1 cellular context compared by ENCODE assay signal in the genomic region with DNA sequence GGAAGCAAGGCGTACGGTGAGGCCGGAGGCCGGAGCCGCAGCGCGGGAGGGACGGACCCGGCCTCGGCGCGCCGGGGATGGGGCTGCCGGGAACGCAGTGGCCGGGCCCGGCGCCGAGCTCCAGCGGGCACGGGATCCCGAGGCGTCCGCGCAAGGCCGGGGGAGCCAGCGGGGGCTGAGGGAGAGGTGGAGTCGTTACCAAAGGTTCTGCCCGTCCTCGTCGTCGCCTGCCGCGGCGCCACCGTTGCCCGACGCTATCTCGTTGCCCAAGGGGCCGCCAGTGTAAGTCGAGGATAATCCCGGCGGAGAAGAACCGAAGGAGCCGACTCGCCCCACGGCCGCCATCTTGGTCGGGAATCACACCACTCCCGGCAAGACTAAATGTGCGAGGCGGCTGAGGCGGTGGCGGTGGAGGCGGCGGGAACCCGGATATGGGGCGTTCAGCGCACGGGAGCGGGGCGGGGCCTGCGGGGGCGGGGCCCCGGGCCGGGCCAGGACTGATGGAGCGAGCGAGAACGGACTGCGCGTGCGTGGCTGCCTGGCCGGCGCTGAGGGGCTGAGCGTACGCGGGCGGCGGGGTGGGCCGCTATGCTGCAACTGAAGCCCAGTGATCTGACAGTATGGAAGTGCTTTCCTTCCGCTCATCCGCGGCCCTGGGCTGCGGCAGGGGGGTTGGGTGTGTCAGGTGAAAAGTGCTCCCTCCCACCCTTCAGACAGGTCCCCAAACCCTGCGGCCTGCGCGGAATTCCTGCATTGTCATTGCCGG.
TF ChIP-seq lines count a peak whose summit lies in the region.

A gene (minus strand): TSS at position 433 of the 766 bp plus-strand sequence. CDS start 88 bp downstream, at position 345.

TF ChIP-seq in HepG2, 621 proteins besides CTCF, POLR2A, EP300 and RAD21 (continued from another document and continues in another):
- TF ChIP-seq, protein P1, sequence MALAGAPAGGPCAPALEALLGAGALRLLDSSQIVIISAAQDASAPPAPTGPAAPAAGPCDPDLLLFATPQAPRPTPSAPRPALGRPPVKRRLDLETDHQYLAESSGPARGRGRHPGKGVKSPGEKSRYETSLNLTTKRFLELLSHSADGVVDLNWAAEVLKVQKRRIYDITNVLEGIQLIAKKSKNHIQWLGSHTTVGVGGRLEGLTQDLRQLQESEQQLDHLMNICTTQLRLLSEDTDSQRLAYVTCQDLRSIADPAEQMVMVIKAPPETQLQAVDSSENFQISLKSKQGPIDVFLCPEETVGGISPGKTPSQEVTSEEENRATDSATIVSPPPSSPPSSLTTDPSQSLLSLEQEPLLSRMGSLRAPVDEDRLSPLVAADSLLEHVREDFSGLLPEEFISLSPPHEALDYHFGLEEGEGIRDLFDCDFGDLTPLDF (CRISPR knock-in tag; IDR thresholded peaks at IDR 0.05): no peak
- TF ChIP-seq ZFP36L1 (CRISPR knock-in tag; IDR thresholded peaks at IDR 0.05): 0 out of 2 replicates have a peak, but pooled peaks have one; percentile 39
- no peak for TF ChIP-seq SOX13 (IDR thresholded peaks at IDR 0.05)
- no peak for TF ChIP-seq SOX13 (CRISPR knock-in tag; conservative IDR thresholded peaks at IDR 0.05 in 1 of 2, IDR thresholded peaks at IDR 0.05 in 1 of 2)
- peak; percentile 16; the same call in 1 of the 2 replicates for TF ChIP-seq KDM2A (CRISPR knock-in tag; IDR thresholded peaks at IDR 0.05; ENCODE audit: borderline replicate concordance, low read depth)
- 0 out of 2 replicates have a peak, but pooled peaks have one; percentile 74 for TF ChIP-seq ZNF841 (CRISPR knock-in tag; IDR thresholded peaks at IDR 0.05; ENCODE audit: borderline replicate concordance)
- TF ChIP-seq ZNF180 (CRISPR knock-in tag; IDR thresholded peaks at IDR 0.05; ENCODE audit: borderline replicate concordance, low read depth): no peak
- no peak for TF ChIP-seq SSRP1 (CRISPR knock-in tag; IDR thresholded peaks at IDR 0.05)
- no peak for TF ChIP-seq ZNF552 (CRISPR knock-in tag; IDR thresholded peaks at IDR 0.05; ENCODE audit: borderline replicate concordance)
- TF ChIP-seq ZNF224 (CRISPR knock-in tag; IDR thresholded peaks at IDR 0.05): 0 out of 2 replicates have a peak, but pooled peaks have one; percentile 3
- no peak for TF ChIP-seq SRSF4 (IDR thresholded peaks at IDR 0.05; ENCODE audit: low read depth, low read length, poor library complexity, severe bottlenecking)
- TF ChIP-seq, protein P2, sequence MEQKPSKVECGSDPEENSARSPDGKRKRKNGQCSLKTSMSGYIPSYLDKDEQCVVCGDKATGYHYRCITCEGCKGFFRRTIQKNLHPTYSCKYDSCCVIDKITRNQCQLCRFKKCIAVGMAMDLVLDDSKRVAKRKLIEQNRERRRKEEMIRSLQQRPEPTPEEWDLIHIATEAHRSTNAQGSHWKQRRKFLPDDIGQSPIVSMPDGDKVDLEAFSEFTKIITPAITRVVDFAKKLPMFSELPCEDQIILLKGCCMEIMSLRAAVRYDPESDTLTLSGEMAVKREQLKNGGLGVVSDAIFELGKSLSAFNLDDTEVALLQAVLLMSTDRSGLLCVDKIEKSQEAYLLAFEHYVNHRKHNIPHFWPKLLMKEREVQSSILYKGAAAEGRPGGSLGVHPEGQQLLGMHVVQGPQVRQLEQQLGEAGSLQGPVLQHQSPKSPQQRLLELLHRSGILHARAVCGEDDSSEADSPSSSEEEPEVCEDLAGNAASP (CRISPR knock-in tag; IDR thresholded peaks at IDR 0.05; ENCODE audit: borderline replicate concordance): peak; percentile 23; the same call in 1 of the 2 replicates
- peak; percentile 43; the same call in 1 of the 2 replicates for TF ChIP-seq SIN3A (IDR thresholded peaks at IDR 0.05; ENCODE audit: borderline replicate concordance, low read depth, low read length)
- TF ChIP-seq ARID2 (CRISPR knock-in tag; IDR thresholded peaks at IDR 0.05; ENCODE audit: borderline replicate concordance): no peak
- no peak for TF ChIP-seq WIZ (CRISPR knock-in tag; IDR thresholded peaks at IDR 0.05)
- peak; percentile 93 for TF ChIP-seq PHF8 (CRISPR knock-in tag; IDR thresholded peaks at IDR 0.05)
- no peak for TF ChIP-seq PLRG1 (conservative IDR thresholded peaks at IDR 0.05)
- TF ChIP-seq FLYWCH1 (CRISPR knock-in tag; IDR thresholded peaks at IDR 0.05): no peak
- TF ChIP-seq ZNF569 (CRISPR knock-in tag; IDR thresholded peaks at IDR 0.05; ENCODE audit: borderline replicate concordance): no peak
- peak; percentile 71; the same call in 1 of the 2 replicates for TF ChIP-seq SP4 (CRISPR knock-in tag; IDR thresholded peaks at IDR 0.05)
- no peak for TF ChIP-seq ZNF792 (CRISPR knock-in tag; IDR thresholded peaks at IDR 0.05)
- TF ChIP-seq ARNT (IDR thresholded peaks at IDR 0.05): no peak
- TF ChIP-seq NR2F2 (IDR thresholded peaks at IDR 0.05; ENCODE audit: borderline replicate concordance, low read depth): no peak
- no peak for TF ChIP-seq KDM1A (CRISPR knock-in tag; IDR thresholded peaks at IDR 0.05)
- TF ChIP-seq, protein P3, sequence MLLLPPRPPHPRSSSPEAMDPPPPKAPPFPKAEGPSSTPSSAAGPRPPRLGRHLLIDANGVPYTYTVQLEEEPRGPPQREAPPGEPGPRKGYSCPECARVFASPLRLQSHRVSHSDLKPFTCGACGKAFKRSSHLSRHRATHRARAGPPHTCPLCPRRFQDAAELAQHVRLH (CRISPR knock-in tag; IDR thresholded peaks at IDR 0.05; ENCODE audit: borderline replicate concordance, low read depth): no peak
- TF ChIP-seq AHR (CRISPR knock-in tag; IDR thresholded peaks at IDR 0.05): no peak
- TF ChIP-seq RFXAP (CRISPR knock-in tag; IDR thresholded peaks at IDR 0.05; ENCODE audit: borderline replicate concordance): peak; percentile 58; the same call in 1 of the 2 replicates
- TF ChIP-seq, protein P4, sequence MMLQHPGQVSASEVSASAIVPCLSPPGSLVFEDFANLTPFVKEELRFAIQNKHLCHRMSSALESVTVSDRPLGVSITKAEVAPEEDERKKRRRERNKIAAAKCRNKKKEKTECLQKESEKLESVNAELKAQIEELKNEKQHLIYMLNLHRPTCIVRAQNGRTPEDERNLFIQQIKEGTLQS (CRISPR knock-in tag; IDR thresholded peaks at IDR 0.05): no peak
- 0 out of 2 replicates have a peak, but pooled peaks have one; percentile 8 for TF ChIP-seq PITX1 (CRISPR knock-in tag; IDR thresholded peaks at IDR 0.05)
- no peak for TF ChIP-seq ZNF264 (CRISPR knock-in tag; IDR thresholded peaks at IDR 0.05)
- TF ChIP-seq, protein P5, sequence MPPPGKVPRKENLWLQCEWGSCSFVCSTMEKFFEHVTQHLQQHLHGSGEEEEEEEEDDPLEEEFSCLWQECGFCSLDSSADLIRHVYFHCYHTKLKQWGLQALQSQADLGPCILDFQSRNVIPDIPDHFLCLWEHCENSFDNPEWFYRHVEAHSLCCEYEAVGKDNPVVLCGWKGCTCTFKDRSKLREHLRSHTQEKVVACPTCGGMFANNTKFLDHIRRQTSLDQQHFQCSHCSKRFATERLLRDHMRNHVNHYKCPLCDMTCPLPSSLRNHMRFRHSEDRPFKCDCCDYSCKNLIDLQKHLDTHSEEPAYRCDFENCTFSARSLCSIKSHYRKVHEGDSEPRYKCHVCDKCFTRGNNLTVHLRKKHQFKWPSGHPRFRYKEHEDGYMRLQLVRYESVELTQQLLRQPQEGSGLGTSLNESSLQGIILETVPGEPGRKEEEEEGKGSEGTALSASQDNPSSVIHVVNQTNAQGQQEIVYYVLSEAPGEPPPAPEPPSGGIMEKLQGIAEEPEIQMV (CRISPR knock-in tag; IDR thresholded peaks at IDR 0.05; ENCODE audit: low read depth): no peak
- TF ChIP-seq, protein P6, sequence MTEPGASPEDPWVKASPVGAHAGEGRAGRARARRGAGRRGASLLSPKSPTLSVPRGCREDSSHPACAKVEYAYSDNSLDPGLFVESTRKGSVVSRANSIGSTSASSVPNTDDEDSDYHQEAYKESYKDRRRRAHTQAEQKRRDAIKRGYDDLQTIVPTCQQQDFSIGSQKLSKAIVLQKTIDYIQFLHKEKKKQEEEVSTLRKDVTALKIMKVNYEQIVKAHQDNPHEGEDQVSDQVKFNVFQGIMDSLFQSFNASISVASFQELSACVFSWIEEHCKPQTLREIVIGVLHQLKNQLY (CRISPR knock-in tag; IDR thresholded peaks at IDR 0.05): no peak
- no peak for TF ChIP-seq FOXA3 (CRISPR knock-in tag; IDR thresholded peaks at IDR 0.05)
- no peak for TF ChIP-seq ZNF230 (CRISPR knock-in tag; IDR thresholded peaks at IDR 0.05)
- no peak for TF ChIP-seq MAFG (CRISPR knock-in tag; IDR thresholded peaks at IDR 0.05)
- TF ChIP-seq JUN (CRISPR knock-in tag; IDR thresholded peaks at IDR 0.05): no peak
- no peak for TF ChIP-seq ZNF674 (CRISPR knock-in tag; IDR thresholded peaks at IDR 0.05; ENCODE audit: low read depth)
- TF ChIP-seq, protein P7, sequence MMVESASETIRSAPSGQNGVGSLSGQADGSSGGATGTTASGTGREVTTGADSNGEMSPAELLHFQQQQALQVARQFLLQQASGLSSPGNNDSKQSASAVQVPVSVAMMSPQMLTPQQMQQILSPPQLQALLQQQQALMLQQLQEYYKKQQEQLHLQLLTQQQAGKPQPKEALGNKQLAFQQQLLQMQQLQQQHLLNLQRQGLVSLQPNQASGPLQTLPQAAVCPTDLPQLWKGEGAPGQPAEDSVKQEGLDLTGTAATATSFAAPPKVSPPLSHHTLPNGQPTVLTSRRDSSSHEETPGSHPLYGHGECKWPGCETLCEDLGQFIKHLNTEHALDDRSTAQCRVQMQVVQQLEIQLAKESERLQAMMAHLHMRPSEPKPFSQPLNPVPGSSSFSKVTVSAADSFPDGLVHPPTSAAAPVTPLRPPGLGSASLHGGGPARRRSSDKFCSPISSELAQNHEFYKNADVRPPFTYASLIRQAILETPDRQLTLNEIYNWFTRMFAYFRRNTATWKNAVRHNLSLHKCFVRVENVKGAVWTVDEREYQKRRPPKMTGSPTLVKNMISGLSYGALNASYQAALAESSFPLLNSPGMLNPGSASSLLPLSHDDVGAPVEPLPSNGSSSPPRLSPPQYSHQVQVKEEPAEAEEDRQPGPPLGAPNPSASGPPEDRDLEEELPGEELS (CRISPR knock-in tag; IDR thresholded peaks at IDR 0.05): no peak
- no peak for TF ChIP-seq ZNF879 (CRISPR knock-in tag; IDR thresholded peaks at IDR 0.05)
- peak; percentile 87 for TF ChIP-seq POLR2G (IDR thresholded peaks at IDR 0.05; ENCODE audit: low read depth, low read length)
- TF ChIP-seq, protein P8, sequence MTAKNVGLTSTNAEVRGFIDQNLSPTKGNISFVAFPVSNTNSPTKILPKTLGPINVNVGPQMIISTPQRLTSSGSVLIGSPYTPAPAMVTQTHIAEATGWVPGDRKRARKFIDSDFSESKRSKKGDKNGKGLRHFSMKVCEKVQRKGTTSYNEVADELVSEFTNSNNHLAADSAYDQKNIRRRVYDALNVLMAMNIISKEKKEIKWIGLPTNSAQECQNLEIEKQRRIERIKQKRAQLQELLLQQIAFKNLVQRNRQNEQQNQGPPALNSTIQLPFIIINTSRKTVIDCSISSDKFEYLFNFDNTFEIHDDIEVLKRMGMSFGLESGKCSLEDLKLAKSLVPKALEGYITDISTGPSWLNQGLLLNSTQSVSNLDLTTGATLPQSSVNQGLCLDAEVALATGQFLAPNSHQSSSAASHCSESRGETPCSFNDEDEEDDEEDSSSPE (CRISPR knock-in tag; IDR thresholded peaks at IDR 0.05): peak; percentile 67
- TF ChIP-seq ZSCAN25 (CRISPR knock-in tag; IDR thresholded peaks at IDR 0.05): no peak
- no peak for TF ChIP-seq SNAPC2 (CRISPR knock-in tag; IDR thresholded peaks at IDR 0.05)
- TF ChIP-seq TBX3 (IDR thresholded peaks at IDR 0.05; ENCODE audit: borderline replicate concordance): no peak
- TF ChIP-seq MTA1 (CRISPR knock-in tag; IDR thresholded peaks at IDR 0.05; ENCODE audit: borderline replicate concordance): peak; percentile 71; the same call in 1 of the 2 replicates
- no peak for TF ChIP-seq RFX3 (CRISPR knock-in tag; IDR thresholded peaks at IDR 0.05)
- TF ChIP-seq ARNT2 (CRISPR knock-in tag; IDR thresholded peaks at IDR 0.05; ENCODE audit: low read depth): peak; percentile 91
- no peak for TF ChIP-seq SNRNP70 (IDR thresholded peaks at IDR 0.05; ENCODE audit: low read depth, low read length)
- no peak; the same call in none of the 2 replicates for TF ChIP-seq ZNF724P (CRISPR knock-in tag; IDR thresholded peaks at IDR 0.05; ENCODE audit: borderline replicate concordance)
- TF ChIP-seq, protein P9, sequence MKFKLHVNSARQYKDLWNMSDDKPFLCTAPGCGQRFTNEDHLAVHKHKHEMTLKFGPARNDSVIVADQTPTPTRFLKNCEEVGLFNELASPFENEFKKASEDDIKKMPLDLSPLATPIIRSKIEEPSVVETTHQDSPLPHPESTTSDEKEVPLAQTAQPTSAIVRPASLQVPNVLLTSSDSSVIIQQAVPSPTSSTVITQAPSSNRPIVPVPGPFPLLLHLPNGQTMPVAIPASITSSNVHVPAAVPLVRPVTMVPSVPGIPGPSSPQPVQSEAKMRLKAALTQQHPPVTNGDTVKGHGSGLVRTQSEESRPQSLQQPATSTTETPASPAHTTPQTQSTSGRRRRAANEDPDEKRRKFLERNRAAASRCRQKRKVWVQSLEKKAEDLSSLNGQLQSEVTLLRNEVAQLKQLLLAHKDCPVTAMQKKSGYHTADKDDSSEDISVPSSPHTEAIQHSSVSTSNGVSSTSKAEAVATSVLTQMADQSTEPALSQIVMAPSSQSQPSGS (CRISPR knock-in tag; IDR thresholded peaks at IDR 0.05): peak; percentile 22; the same call in 1 of the 2 replicates
- TF ChIP-seq MIXL1 (CRISPR knock-in tag; IDR thresholded peaks at IDR 0.05): no peak
- no peak for TF ChIP-seq NAIF1 (CRISPR knock-in tag; IDR thresholded peaks at IDR 0.05; ENCODE audit: borderline replicate concordance)
- 0 out of 2 replicates have a peak, but pooled peaks have one; percentile 29 for TF ChIP-seq ZNF329 (CRISPR knock-in tag; IDR thresholded peaks at IDR 0.05; ENCODE audit: low read depth)
- TF ChIP-seq, protein P10, sequence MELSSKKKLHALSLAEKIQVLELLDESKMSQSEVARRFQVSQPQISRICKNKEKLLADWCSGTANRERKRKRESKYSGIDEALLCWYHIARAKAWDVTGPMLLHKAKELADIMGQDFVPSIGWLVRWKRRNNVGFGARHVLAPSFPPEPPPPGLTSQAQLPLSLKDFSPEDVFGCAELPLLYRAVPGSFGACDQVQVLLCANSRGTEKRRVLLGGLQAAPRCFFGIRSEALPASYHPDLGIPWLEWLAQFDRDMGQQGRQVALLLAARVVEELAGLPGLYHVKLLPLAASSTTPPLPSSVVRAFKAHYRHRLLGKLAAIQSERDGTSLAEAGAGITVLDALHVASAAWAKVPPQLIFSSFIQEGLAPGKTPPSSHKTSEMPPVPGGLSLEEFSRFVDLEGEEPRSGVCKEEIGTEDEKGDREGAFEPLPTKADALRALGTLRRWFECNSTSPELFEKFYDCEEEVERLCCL (CRISPR knock-in tag; IDR thresholded peaks at IDR 0.05; ENCODE audit: borderline replicate concordance): no peak
- no peak for TF ChIP-seq LCORL (IDR thresholded peaks at IDR 0.05)
- 0 out of 2 replicates have a peak, but pooled peaks have one; percentile 51 for TF ChIP-seq LCORL (CRISPR knock-in tag; IDR thresholded peaks at IDR 0.05)
- no peak for TF ChIP-seq ZNF652 (CRISPR knock-in tag; IDR thresholded peaks at IDR 0.05; ENCODE audit: borderline replicate concordance, low read depth)
- no peak for TF ChIP-seq SNAI1 (CRISPR knock-in tag; IDR thresholded peaks at IDR 0.05; ENCODE audit: borderline replicate concordance)
- TF ChIP-seq PHF20 (CRISPR knock-in tag; IDR thresholded peaks at IDR 0.05): peak; percentile 22; the same call in 1 of the 2 replicates
- TF ChIP-seq ZNF614 (CRISPR knock-in tag; IDR thresholded peaks at IDR 0.05; ENCODE audit: borderline replicate concordance): no peak
